In genomic region chr1:205211839-205212241, GRCh38 we compare ENCODE assay signal across 1 cellular context.
TF ChIP-seq lines count a peak whose summit lies in the region.

No MANE protein-coding gene starts in this region.

TF ChIP-seq in K562, 482 proteins besides CTCF, POLR2A, EP300 and RAD21 (continued from another document and continues in another):
- TF ChIP-seq TCF15 (CRISPR knock-in tag; IDR thresholded peaks at IDR 0.05) (no peak), RB1 (IDR thresholded peaks at IDR 0.05; ENCODE audit: low read depth) (no peak), FOSL1 (tag; conservative IDR thresholded peaks at IDR 0.05) (no peak; the same call in 1 of the 2 replicates), MCM5 (IDR thresholded peaks at IDR 0.05; ENCODE audit: low read depth) (no peak), BCLAF1 (IDR thresholded peaks at IDR 0.05; ENCODE audit: borderline replicate concordance in 1 of 2, control insufficient read depth in 1 of 2, low read depth in 2 of 2, low read length in 1 of 2) (no peak), REST (CRISPR knock-in tag; IDR thresholded peaks at IDR 0.05; ENCODE audit: low read depth) (no peak), ZNF407 (IDR thresholded peaks at IDR 0.05; ENCODE audit: low read depth) (no peak), NFATC3 (IDR thresholded peaks at IDR 0.05) (0 out of 2 replicates have a peak, but pooled peaks have one; percentile 40), ZNF212 (CRISPR knock-in tag; IDR thresholded peaks at IDR 0.05) (no peak), COPS2 (conservative IDR thresholded peaks at IDR 0.05) (no peak), SNAPC5 (CRISPR knock-in tag; IDR thresholded peaks at IDR 0.05) (no peak), IRF1 (CRISPR knock-in tag; IDR thresholded peaks at IDR 0.05; ENCODE audit: borderline replicate concordance) (0 out of 2 replicates have a peak, but pooled peaks have one; percentile 22), MYBL2 (IDR thresholded peaks at IDR 0.05; ENCODE audit: low read depth) (no peak), MYBL2 (CRISPR knock-in tag; IDR thresholded peaks at IDR 0.05; ENCODE audit: borderline replicate concordance) (no peak), NELFE (IDR thresholded peaks at IDR 0.05; ENCODE audit: insufficient read depth, insufficient read length) (no peak), HDAC6 (IDR thresholded peaks at IDR 0.05; ENCODE audit: low read depth, low read length) (no peak), ESRRB (CRISPR knock-in tag; IDR thresholded peaks at IDR 0.05; ENCODE audit: borderline replicate concordance) (no peak), CREB3L1 (IDR thresholded peaks at IDR 0.05; ENCODE audit: borderline replicate concordance, low read depth) (peak; percentile 6; the same call in 1 of the 2 replicates), PATZ1 (CRISPR knock-in tag; IDR thresholded peaks at IDR 0.05; ENCODE audit: borderline replicate concordance) (no peak), TOE1 (IDR thresholded peaks at IDR 0.05; ENCODE audit: borderline replicate concordance) (no peak), TOE1 (CRISPR knock-in tag; IDR thresholded peaks at IDR 0.05; ENCODE audit: borderline replicate concordance, low read depth) (no peak), SIN3B (IDR thresholded peaks at IDR 0.05; ENCODE audit: low read depth) (no peak), RBM34 (IDR thresholded peaks at IDR 0.05; ENCODE audit: borderline replicate concordance, insufficient read depth, low read length) (no peak), CBX1 (IDR thresholded peaks at IDR 0.05; ENCODE audit: low read depth) (no peak), FOXK2 (conservative IDR thresholded peaks at IDR 0.05 in 1 of 2, IDR thresholded peaks at IDR 0.05 in 1 of 2; ENCODE audit: low read depth in 2 of 2) (no peak), AFF1 (IDR thresholded peaks at IDR 0.05; ENCODE audit: low read depth in 1 of 2, partially characterized antibody in 2 of 2) (peak in 1 of 2 experiments; percentile 70), ASH1L (IDR thresholded peaks at IDR 0.05; ENCODE audit: borderline replicate concordance, low read depth, partially characterized antibody) (no peak), SMAD2 (IDR thresholded peaks at IDR 0.05; ENCODE audit: low read depth, low read length) (no peak), RFX1 (IDR thresholded peaks at IDR 0.05) (peak; percentile 60), ETV6 (IDR thresholded peaks at IDR 0.05; ENCODE audit: borderline replicate concordance in 1 of 2, low read depth in 2 of 2, low read length in 1 of 2) (0 out of 4 replicates have a peak, but pooled peaks of 1 of the 2 experiments have one; percentile 1), ETV6 (CRISPR knock-in tag; IDR thresholded peaks at IDR 0.05; ENCODE audit: borderline replicate concordance) (no peak), NFIX (CRISPR knock-in tag; IDR thresholded peaks at IDR 0.05; ENCODE audit: low read depth) (no peak)
